ENCODE assay signal across 8 cellular contexts in the genomic region with DNA sequence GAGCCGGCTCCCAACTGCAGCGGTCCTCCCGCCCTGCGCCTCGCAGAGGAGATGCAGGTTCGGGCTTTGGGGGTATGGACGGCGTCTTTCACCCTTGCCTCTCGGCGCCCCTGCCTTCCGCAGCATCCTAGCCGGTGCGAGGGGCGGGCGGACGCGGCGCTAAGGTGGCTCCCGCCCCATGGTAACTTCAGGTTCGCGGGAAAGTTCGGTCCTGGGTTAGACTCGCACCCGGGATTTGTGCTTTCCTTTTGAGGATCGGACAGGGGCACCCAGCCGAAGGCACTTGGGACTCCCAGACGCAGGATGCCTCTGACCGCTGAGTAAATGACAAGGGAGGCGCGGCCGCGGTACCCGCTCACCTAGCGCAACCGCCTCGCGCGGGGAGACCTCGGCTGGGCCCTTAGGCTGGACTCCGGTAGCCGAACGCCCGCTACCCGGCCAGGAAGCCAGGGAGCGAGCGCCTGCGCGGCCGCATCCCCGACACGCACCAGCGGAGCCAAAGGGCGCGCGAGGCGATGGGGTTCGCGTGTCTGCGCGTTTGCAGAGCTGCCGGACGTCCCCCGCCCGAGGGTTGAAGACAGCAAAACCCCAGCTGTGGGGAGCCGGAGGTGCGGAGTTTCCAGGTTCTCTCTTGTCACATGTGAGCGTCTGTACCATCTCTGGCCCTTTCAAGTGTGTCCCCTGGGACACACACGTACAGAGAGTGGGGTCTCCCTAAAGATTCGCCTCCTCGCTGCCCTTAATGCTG. TPM values are rescaled to one million over a fixed set of nuclear protein-coding genes. Genes with fewer than 3 reads are reported as not detected.
DNase-seq lines count a peak whose midpoint lies in the region; ATAC-seq and TF ChIP-seq lines count a peak whose summit lies in the region.

No MANE protein-coding gene starts in this region.

- ATAC-seq in GM19035 (IDR thresholded peaks at IDR 0.05; ENCODE audit: unreplicated experiment) (peak; percentile 43), HG03457 (IDR thresholded peaks at IDR 0.05; ENCODE audit: unreplicated experiment) (peak; percentile 41)

- H3K27ac Mint-ChIP-seq in activated naive CD4-positive, alpha-beta T cell treated with anti-CD3 and anti-CD28 coated beads, Interleukin-2, amount 50 U/mL, for 24 hours: no peak overlapping the region
- no peak overlapping the region for H3K27ac Mint-ChIP-seq in Caco-2 (ENCODE audit: unreplicated experiment)

- H3K4me3 ChIP-seq in BE2C (ENCODE audit: low read depth, low read length) (peak overlapping the region; percentile 26), iPS-11a (ENCODE audit: low read depth, low read length) (peak overlapping the region; percentile 49), Caco-2 (ENCODE audit: low read depth, low read length) (no peak overlapping the region)

- H3K9me3 Mint-ChIP-seq in activated naive CD4-positive, alpha-beta T cell treated with anti-CD3 and anti-CD28 coated beads, Interleukin-2, amount 50 U/mL, for 24 hours: no peaks in the 10 kb centered on the region
- H3K9me3 Mint-ChIP-seq in Caco-2 (ENCODE audit: unreplicated experiment): peaks cover 10% of the 10 kb centered on the region

- BruUV-seq in Caco-2 (replicated peaks; lab: Mats Ljungman, UMichigan): no TSS peak

- H3K27me3 ChIP-seq in BE2C (peaks cover 71% of the 10 kb centered on the region), Caco-2 (replicated peaks; ENCODE audit: control insufficient read depth, insufficient read depth, low read length) (no peaks in the 10 kb centered on the region)

- no peaks in the 10 kb centered on the region for H3K36me3 Mint-ChIP-seq in activated naive CD4-positive, alpha-beta T cell treated with anti-CD3 and anti-CD28 coated beads, Interleukin-2, amount 50 U/mL, for 24 hours
- H3K36me3 Mint-ChIP-seq in Caco-2 (ENCODE audit: insufficient read depth, unreplicated experiment): no peaks in the 10 kb centered on the region

- intact Hi-C loops in Caco-2 (cut with micrococcal nuclease; ENCODE audit: unreplicated experiment): loop anchor here (2.0 to 10.0 kb wide), 4 partner anchors 462 to 1087 kb away; a partner anchor contains a TSS

- H3K4me1 ChIP-seq in BE2C (no peaks in the 10 kb centered on the region), Caco-2 (0 out of 2 replicates have a peak, but pooled peaks cover 10% of the 10 kb centered on the region)

- H3K4me1 Mint-ChIP-seq in activated naive CD4-positive, alpha-beta T cell treated with anti-CD3 and anti-CD28 coated beads, Interleukin-2, amount 50 U/mL, for 24 hours: peaks cover 26% of the 10 kb centered on the region
- H3K4me1 Mint-ChIP-seq in Caco-2 (ENCODE audit: low read depth, unreplicated experiment): peaks cover 19% of the 10 kb centered on the region

- POLR2A ChIA-PET in Caco-2 (lab: Charles Lee): no interaction called here

- H3K36me3 ChIP-seq in BE2C (no peaks in the 10 kb centered on the region), Caco-2 (ENCODE audit: control insufficient read depth, insufficient read depth, low read length) (no peaks in the 10 kb centered on the region)

- CTCF ChIA-PET in Caco-2 (lab: Charles Lee): no interaction called here

- H3K9me3 ChIP-seq in BE2C (no peaks in the 10 kb centered on the region), Caco-2 (no peaks in the 10 kb centered on the region)

- TF ChIP-seq CTCF in BE2C (IDR thresholded peaks at IDR 0.05; ENCODE audit: low read depth, low read length): no peak
- TF ChIP-seq CTCF in Caco-2 (IDR thresholded peaks at IDR 0.05; ENCODE audit: insufficient read depth in 1 of 2, low read depth in 1 of 2, low read length in 1 of 2, severe bottlenecking in 1 of 2, unreplicated experiment in 1 of 2): no peak

- DNase-seq in BE2C (peak; percentile 28), NCI-H1436 (lab: John Stamatoyannopoulos, UW) (no peak), Caco-2 (no peak)
- DNase-seq in stimulated activated CD8-positive, alpha-beta memory T cell treated with anti-CD3 and anti-CD28 coated beads, Interleukin-4, amount 100 ng/mL, for 48 hours: peak; percentile 39

- H3K27me3 Mint-ChIP-seq in activated naive CD4-positive, alpha-beta T cell treated with anti-CD3 and anti-CD28 coated beads, Interleukin-2, amount 50 U/mL, for 24 hours: peaks cover 49% of the 10 kb centered on the region
- no peaks in the 10 kb centered on the region for H3K27me3 Mint-ChIP-seq in Caco-2 (ENCODE audit: insufficient read depth, unreplicated experiment)

- H3K4me3 Mint-ChIP-seq in activated naive CD4-positive, alpha-beta T cell treated with anti-CD3 and anti-CD28 coated beads, Interleukin-2, amount 50 U/mL, for 24 hours: peak overlapping the region; percentile 45
- H3K4me3 Mint-ChIP-seq in Caco-2 (ENCODE audit: unreplicated experiment): no peak overlapping the region

RNA-seq across cellular contexts. Expression of a gene that starts 1.1 kb away (rescaled TPM):
- polyA plus RNA-seq in BE2C (2012; ENCODE audit: insufficient read depth, insufficient read length, low read depth): not detected
- total RNA-seq in Caco-2 (2022): 0.11 TPM in 1 of 2 replicates, not detected in the other

Comparison
In these comparisons a context has a peak if more than half of its experiments do, and no peak if none do; other contexts are left out.
1. DNase-seq: peak in BE2C (single experiment) and stimulated activated CD8-positive, alpha-beta memory T cell treated with anti-CD3 and anti-CD28 coated beads, Interleukin-4, amount 100 ng/mL, for 48 hours (single experiment); none in NCI-H1436 (single experiment) and Caco-2 (0 of 2).